Comparison of ENCODE assay signal across 2 cellular contexts in genomic region chr5:169666365-169666764, GRCh38.
TF ChIP-seq lines count a peak whose summit lies in the region.

No MANE protein-coding gene starts in this region.

TF ChIP-seq in IMR-90, 13 proteins besides CTCF, POLR2A, EP300 and RAD21:
- no peak for TF ChIP-seq BHLHE40 (IDR thresholded peaks at IDR 0.05; ENCODE audit: low read depth, low read length)
- no peak for TF ChIP-seq MAZ (IDR thresholded peaks at IDR 0.05; ENCODE audit: borderline replicate concordance, low read depth, low read length)
- no peak for TF ChIP-seq ELK1 (IDR thresholded peaks at IDR 0.05; ENCODE audit: borderline replicate concordance, low read depth, low read length)
- TF ChIP-seq CEBPB (IDR thresholded peaks at IDR 0.05; ENCODE audit: low read depth, low read length) = no peak
- TF ChIP-seq MAFK (IDR thresholded peaks at IDR 0.05; ENCODE audit: low read depth, low read length) = no peak
- TF ChIP-seq FOS (IDR thresholded peaks at IDR 0.05; ENCODE audit: low read depth, low read length) = no peak
- no peak for TF ChIP-seq USF2 (IDR thresholded peaks at IDR 0.05; ENCODE audit: low read depth, low read length)

TF ChIP-seq in K562, 482 proteins besides CTCF, POLR2A, EP300 and RAD21:
- TF ChIP-seq, protein P1, sequence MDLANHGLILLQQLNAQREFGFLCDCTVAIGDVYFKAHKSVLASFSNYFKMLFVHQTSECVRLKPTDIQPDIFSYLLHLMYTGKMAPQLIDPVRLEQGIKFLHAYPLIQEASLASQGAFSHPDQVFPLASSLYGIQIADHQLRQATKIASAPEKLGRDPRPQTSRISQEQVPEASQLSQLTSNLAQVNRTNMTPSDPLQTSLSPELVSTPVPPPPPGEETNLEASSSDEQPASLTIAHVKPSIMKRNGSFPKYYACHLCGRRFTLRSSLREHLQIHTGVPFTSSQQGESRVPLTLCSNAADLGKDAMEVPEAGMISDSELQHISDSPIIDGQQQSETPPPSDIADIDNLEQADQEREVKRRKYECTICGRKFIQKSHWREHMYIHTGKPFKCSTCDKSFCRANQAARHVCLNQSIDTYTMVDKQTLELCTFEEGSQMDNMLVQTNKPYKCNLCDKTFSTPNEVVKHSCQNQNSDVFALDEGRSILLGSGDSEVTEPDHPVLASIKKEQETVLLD (IDR thresholded peaks at IDR 0.05) = no peak
- TF ChIP-seq SP2 (IDR thresholded peaks at IDR 0.05; ENCODE audit: extremely low read depth, low read depth, low read length, poor library complexity, severe bottlenecking) (no peak), MAFG (tag; conservative IDR thresholded peaks at IDR 0.05) (peak; percentile 52; the same call in 1 of the 2 replicates), NRF1 (conservative IDR thresholded peaks at IDR 0.05 in 1 of 2, IDR thresholded peaks at IDR 0.05 in 1 of 2) (no peak), HOMEZ (CRISPR knock-in tag; IDR thresholded peaks at IDR 0.05) (no peak), NCOR1 (IDR thresholded peaks at IDR 0.05) (no peak), FUS (optimal IDR thresholded peaks at IDR 0.05; ENCODE audit: low read depth, low read length) (no peak), ZBTB11 (CRISPR knock-in tag; IDR thresholded peaks at IDR 0.05) (peak in 1 of 3 experiments; percentile 48; a peak in 1 of 6 replicates), ATF1 (CRISPR knock-in tag; IDR thresholded peaks at IDR 0.05) (no peak), ATF1 (tag; IDR thresholded peaks at IDR 0.05) (no peak), RFX7 (CRISPR knock-in tag; IDR thresholded peaks at IDR 0.05) (no peak), TAF9B (IDR thresholded peaks at IDR 0.05; ENCODE audit: partially characterized antibody) (no peak), ARID1B (IDR thresholded peaks at IDR 0.05) (peak; percentile 26; the same call in 1 of the 2 replicates), TEAD1 (CRISPR knock-in tag; IDR thresholded peaks at IDR 0.05) (0 out of 4 replicates have a peak, but pooled peaks of 1 of the 2 experiments have one; percentile 7), BACH1 (tag; IDR thresholded peaks at IDR 0.05) (0 out of 2 replicates have a peak, but pooled peaks have one; percentile 42), SRF (CRISPR knock-in tag; IDR thresholded peaks at IDR 0.05) (peak in 1 of 2 experiments; percentile 92; a peak in 3 of 4 replicates), NBN (IDR thresholded peaks at IDR 0.05; ENCODE audit: low read depth) (no peak), MAFK (IDR thresholded peaks at IDR 0.05; ENCODE audit: low read length) (0 out of 2 replicates have a peak, but pooled peaks have one; percentile 35), GABPA (tag; conservative IDR thresholded peaks at IDR 0.05; ENCODE audit: low read depth) (peak; percentile 24; the same call in 1 of the 2 replicates), MAFF (IDR thresholded peaks at IDR 0.05; ENCODE audit: low read length) (peak; percentile 39; the same call in 1 of the 2 replicates), ZNF41 (CRISPR knock-in tag; conservative IDR thresholded peaks at IDR 0.05) (0 out of 2 replicates have a peak, but pooled peaks have one; percentile 71), NR2C2 (CRISPR knock-in tag; IDR thresholded peaks at IDR 0.05) (no peak), NR2C2 (tag; IDR thresholded peaks at IDR 0.05) (0 out of 2 replicates have a peak, but pooled peaks have one; percentile 7), HDAC2 (IDR thresholded peaks at IDR 0.05) (no peak), ZNF766 (CRISPR knock-in tag; conservative IDR thresholded peaks at IDR 0.05) (0 out of 2 replicates have a peak, but pooled peaks have one; percentile 55), TEAD4 (IDR thresholded peaks at IDR 0.05; ENCODE audit: low read length) (peak; percentile 28; the same call in 1 of the 2 replicates), TEAD4 (CRISPR knock-in tag; IDR thresholded peaks at IDR 0.05; ENCODE audit: borderline replicate concordance) (no peak), ZNF212 (CRISPR knock-in tag; IDR thresholded peaks at IDR 0.05) (no peak), EWSR1 (IDR thresholded peaks at IDR 0.05; ENCODE audit: borderline replicate concordance, low read depth, partially characterized antibody) (no peak), ELF4 (CRISPR knock-in tag; IDR thresholded peaks at IDR 0.05) (0 out of 2 replicates have a peak, but pooled peaks have one; percentile 23), NFE2 (IDR thresholded peaks at IDR 0.05; ENCODE audit: low read depth) (peak; percentile 68)
- TF ChIP-seq, protein P2, sequence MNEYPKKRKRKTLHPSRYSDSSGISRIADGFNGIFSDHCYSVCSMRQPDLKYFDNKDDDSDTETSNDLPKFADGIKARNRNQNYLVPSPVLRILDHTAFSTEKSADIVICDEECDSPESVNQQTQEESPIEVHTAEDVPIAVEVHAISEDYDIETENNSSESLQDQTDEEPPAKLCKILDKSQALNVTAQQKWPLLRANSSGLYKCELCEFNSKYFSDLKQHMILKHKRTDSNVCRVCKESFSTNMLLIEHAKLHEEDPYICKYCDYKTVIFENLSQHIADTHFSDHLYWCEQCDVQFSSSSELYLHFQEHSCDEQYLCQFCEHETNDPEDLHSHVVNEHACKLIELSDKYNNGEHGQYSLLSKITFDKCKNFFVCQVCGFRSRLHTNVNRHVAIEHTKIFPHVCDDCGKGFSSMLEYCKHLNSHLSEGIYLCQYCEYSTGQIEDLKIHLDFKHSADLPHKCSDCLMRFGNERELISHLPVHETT (CRISPR knock-in tag; conservative IDR thresholded peaks at IDR 0.05 in 1 of 2, IDR thresholded peaks at IDR 0.05 in 1 of 2) = peak in 1 of 2 experiments; percentile 64; a peak in 2 of 4 replicates
- TF ChIP-seq, protein P3, sequence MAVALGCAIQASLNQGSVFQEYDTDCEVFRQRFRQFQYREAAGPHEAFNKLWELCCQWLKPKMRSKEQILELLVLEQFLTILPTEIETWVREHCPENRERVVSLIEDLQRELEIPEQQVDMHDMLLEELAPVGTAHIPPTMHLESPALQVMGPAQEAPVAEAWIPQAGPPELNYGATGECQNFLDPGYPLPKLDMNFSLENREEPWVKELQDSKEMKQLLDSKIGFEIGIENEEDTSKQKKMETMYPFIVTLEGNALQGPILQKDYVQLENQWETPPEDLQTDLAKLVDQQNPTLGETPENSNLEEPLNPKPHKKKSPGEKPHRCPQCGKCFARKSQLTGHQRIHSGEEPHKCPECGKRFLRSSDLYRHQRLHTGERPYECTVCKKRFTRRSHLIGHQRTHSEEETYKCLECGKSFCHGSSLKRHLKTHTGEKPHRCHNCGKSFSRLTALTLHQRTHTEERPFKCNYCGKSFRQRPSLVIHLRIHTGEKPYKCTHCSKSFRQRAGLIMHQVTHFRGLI (CRISPR knock-in tag; IDR thresholded peaks at IDR 0.05) = no peak
